ENCODE assay signal across 1 cellular context in the genomic region with DNA sequence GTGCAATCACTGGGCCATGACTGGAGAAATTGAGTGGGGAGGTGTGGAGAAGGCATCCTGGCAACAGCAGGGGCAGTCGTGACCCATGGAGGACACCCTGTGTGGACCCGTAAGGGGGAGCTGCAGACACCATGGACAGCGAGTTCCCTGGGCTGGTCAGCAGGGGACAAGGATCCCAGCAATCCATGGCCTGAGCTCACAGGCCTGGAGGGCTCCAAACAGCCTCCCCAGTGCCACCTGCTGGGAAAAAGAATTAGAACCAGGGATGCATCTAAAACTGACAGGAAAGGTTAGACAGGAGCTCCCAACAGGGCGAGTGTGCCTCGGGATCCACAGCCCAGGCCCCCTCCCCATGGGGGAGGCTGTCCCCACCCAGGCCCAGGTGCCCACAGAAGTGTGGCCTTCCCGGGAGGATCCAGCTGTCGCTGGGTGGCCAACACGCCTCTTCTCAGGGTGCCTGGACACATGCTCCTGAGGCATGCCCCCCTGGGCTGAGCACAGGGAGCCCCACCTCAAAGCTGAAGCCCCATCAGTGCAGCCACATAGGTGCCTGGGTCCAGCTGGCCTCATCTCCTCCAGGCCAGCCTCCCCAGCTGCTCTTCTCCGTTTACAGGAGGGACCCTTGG.
TF ChIP-seq lines count a peak whose summit lies in the region.

No MANE protein-coding gene starts in this region.

TF ChIP-seq in H1, 55 proteins besides CTCF, POLR2A, EP300 and RAD21:
- TF ChIP-seq, protein P1, sequence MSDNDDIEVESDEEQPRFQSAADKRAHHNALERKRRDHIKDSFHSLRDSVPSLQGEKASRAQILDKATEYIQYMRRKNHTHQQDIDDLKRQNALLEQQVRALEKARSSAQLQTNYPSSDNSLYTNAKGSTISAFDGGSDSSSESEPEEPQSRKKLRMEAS (IDR thresholded peaks at IDR 0.05), result 0 out of 2 replicates have a peak, but pooled peaks have one; percentile 19
- no peak for TF ChIP-seq CEBPB (IDR thresholded peaks at IDR 0.05; ENCODE audit: low read depth, low read length)
TF ChIP-seq in H1: peak in this region for 1.
